1 cellular context compared by ENCODE assay signal in the genomic region with DNA sequence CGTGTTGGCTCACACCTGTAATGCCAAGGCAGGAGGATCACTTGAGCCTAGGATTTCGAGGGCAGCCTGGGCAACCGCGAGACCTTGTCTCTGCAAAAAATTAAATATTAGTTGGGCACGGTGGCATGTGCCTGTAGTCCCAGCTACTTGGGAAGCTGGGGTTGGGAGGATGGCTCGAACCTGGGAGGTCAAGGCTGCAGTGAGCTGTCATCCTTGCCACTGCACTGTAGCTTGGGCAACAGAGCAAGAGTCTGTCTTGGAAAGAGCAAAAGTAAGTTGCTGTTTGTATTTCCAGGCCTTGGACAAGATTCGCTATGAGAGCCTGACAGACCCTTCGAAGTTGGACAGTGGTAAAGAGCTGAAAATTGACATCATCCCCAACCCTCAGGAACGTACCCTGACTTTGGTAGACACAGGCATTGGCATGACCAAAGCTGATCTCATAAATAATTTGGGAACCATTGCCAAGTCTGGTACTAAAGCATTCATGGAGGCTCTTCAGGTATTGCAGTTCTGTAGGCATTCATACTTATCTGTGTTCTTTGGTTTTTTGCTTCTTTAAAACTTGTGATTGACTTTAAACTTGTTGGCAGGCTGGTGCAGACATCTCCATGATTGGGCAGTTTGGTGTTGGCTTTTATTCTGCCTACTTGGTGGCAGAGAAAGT.
TF ChIP-seq lines count a peak whose summit lies in the region.

No MANE protein-coding gene starts in this region.

TF ChIP-seq in endothelial cell of umbilical vein, 7 proteins besides CTCF, POLR2A, EP300 and RAD21:
- no peak for TF ChIP-seq JUN (IDR thresholded peaks at IDR 0.05; ENCODE audit: borderline replicate concordance, insufficient read depth, insufficient read length, low read depth)
- TF ChIP-seq GATA2 (IDR thresholded peaks at IDR 0.05; ENCODE audit: insufficient read depth, insufficient read length, low read depth, low read length): no peak
- TF ChIP-seq, protein P1, sequence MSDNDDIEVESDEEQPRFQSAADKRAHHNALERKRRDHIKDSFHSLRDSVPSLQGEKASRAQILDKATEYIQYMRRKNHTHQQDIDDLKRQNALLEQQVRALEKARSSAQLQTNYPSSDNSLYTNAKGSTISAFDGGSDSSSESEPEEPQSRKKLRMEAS (IDR thresholded peaks at IDR 0.05; ENCODE audit: insufficient read depth, insufficient read length): no peak
- TF ChIP-seq EZH2 (IDR thresholded peaks at IDR 0.05; ENCODE audit: borderline replicate concordance, low read depth, low read length, severe bottlenecking): no peak
- TF ChIP-seq FOS (IDR thresholded peaks at IDR 0.05; ENCODE audit: borderline replicate concordance, insufficient read depth, low read length): no peak
- no peak for TF ChIP-seq POLR2AphosphoS5 (IDR thresholded peaks at IDR 0.05; ENCODE audit: insufficient read depth, low read depth, low read length)
- TF ChIP-seq MYC (IDR thresholded peaks at IDR 0.05; ENCODE audit: low read depth, low read length): no peak
TF ChIP-seq in endothelial cell of umbilical vein: peak in this region for 0.
